13 cellular contexts compared by ENCODE assay signal in genomic region chr4:2835978-2836377, GRCh38. TPM values are rescaled to one million over a fixed set of nuclear protein-coding genes. Genes with fewer than 3 reads are reported as not detected.
DNase-seq lines count a peak whose midpoint lies in the region; ATAC-seq, FAIRE-seq and TF ChIP-seq lines count a peak whose summit lies in the region.
"Had no signal": no experiment of that assay in that cellular context is flagged by ENCODE, and none has a peak within 500 bp of the region (broad histone marks: within the 10 kb centered on the region; RNA-seq: fewer than 3 reads in every experiment).

No MANE protein-coding gene starts in this region.

- no peaks in the 10 kb centered on the region for H3K9me3 ChIP-seq in duodenal mucosa (ENCODE audit: control insufficient read depth in 1 of 2, low read length in 2 of 2)
- H3K9me3 ChIP-seq: A549 had no signal

- no peak for DNase-seq in activated CD4-positive, alpha-beta T cell treated with anti-CD3 and anti-CD28 coated beads, Interleukin-2, amount 10 ng/mL, durations not matched to agents 7 days and 5 days
- no peak for DNase-seq in activated CD4-positive, alpha-beta T cell treated with anti-CD3 and anti-CD28 coated beads, Interleukin-2, amount 50 U/mL, for 4 hours
- DNase-seq in GM18507 (ENCODE audit: extremely low spot score, insufficient read length, low read depth) (no peak), osteocyte (ENCODE audit: extremely low spot score, unreplicated experiment) (peak; percentile 80), mucosa of gallbladder (ENCODE audit: low spot score) (no peak)
- DNase-seq: erythroblast, NCI-H524 treated with DMSO at 0.1 percent for 48 hours, PC-3 had no signal

- ATAC-seq in GM19455 (IDR thresholded peaks at IDR 0.05; ENCODE audit: unreplicated experiment) (no peak), GM18873 (IDR thresholded peaks at IDR 0.05; ENCODE audit: low FRiP score, unreplicated experiment) (no peak)
- ATAC-seq: A549, PC-3 had no signal

- POLR2A ChIA-PET in activated CD4-positive, alpha-beta T cell treated with anti-CD3 and anti-CD28 coated beads, Interleukin-2, amount 10 ng/mL, durations not matched to agents 7 days and 5 days (lab: Charles Lee) = no interaction called here

- H3K4me3 Mint-ChIP-seq in activated CD4-positive, alpha-beta T cell treated with anti-CD3 and anti-CD28 coated beads, Interleukin-2, amount 10 ng/mL, durations not matched to agents 7 days and 5 days = no peak overlapping the region
- no peak overlapping the region for H3K4me3 Mint-ChIP-seq in osteocyte (ENCODE audit: unreplicated experiment)
- H3K4me3 Mint-ChIP-seq: neural crest cell had no signal

- peaks cover 22 to 33% of the 10 kb centered on the region in 2 donors for H3K4me1 ChIP-seq in duodenal mucosa (ENCODE audit: control insufficient read depth in 1 of 2, insufficient read depth in 2 of 2, low read length in 2 of 2)
- H3K4me1 ChIP-seq: A549 had no signal

- H3K4me1 Mint-ChIP-seq in activated CD4-positive, alpha-beta T cell treated with anti-CD3 and anti-CD28 coated beads, Interleukin-2, amount 10 ng/mL, durations not matched to agents 7 days and 5 days = peaks cover 60% of the 10 kb centered on the region
- peaks cover 15% of the 10 kb centered on the region for H3K4me1 Mint-ChIP-seq in osteocyte (ENCODE audit: unreplicated experiment)

- no peak for TF ChIP-seq CTCF in osteocyte (IDR thresholded peaks at IDR 0.05)

- H3K4me3 ChIP-seq in duodenal mucosa (ENCODE audit: low read depth in 1 of 2, low read length in 2 of 2) = no peak overlapping the region
- H3K4me3 ChIP-seq: A549 had no signal

- peaks cover 5% of the 10 kb centered on the region for H3K9me3 Mint-ChIP-seq in activated CD4-positive, alpha-beta T cell treated with anti-CD3 and anti-CD28 coated beads, Interleukin-2, amount 10 ng/mL, durations not matched to agents 7 days and 5 days
- H3K9me3 Mint-ChIP-seq in osteocyte (ENCODE audit: unreplicated experiment) = peaks cover 4% of the 10 kb centered on the region

- peaks cover 31% of the 10 kb centered on the region for H3K36me3 Mint-ChIP-seq in activated CD4-positive, alpha-beta T cell treated with anti-CD3 and anti-CD28 coated beads, Interleukin-2, amount 10 ng/mL, durations not matched to agents 7 days and 5 days (ENCODE audit: low read depth)
- H3K36me3 Mint-ChIP-seq in osteocyte (ENCODE audit: unreplicated experiment) = peaks cover 17% of the 10 kb centered on the region

- peak overlapping the region; percentile 41 for H3K27ac ChIP-seq in duodenal mucosa (ENCODE audit: low read depth, low read length)
- H3K27ac ChIP-seq: A549 had no signal

- H3K36me3 ChIP-seq in duodenal mucosa (ENCODE audit: control insufficient read depth in 1 of 2, insufficient read depth in 2 of 2, low read length in 2 of 2) = peaks cover 19 to 36% of the 10 kb centered on the region in 2 donors

- H3K27me3 Mint-ChIP-seq in activated CD4-positive, alpha-beta T cell treated with anti-CD3 and anti-CD28 coated beads, Interleukin-2, amount 10 ng/mL, durations not matched to agents 7 days and 5 days = no peaks in the 10 kb centered on the region
- H3K27me3 Mint-ChIP-seq in osteocyte (ENCODE audit: unreplicated experiment) = no peaks in the 10 kb centered on the region

- peak overlapping the region; percentile 90 for H3K27ac Mint-ChIP-seq in activated CD4-positive, alpha-beta T cell treated with anti-CD3 and anti-CD28 coated beads, Interleukin-2, amount 10 ng/mL, durations not matched to agents 7 days and 5 days
- H3K27ac Mint-ChIP-seq in osteocyte (ENCODE audit: unreplicated experiment) = no peak overlapping the region

- peak; percentile 5 for FAIRE-seq in GM18507 (lab: Jason Lieb, UNC)
- FAIRE-seq: A549 had no signal

- H3K9ac ChIP-seq in duodenal mucosa (ENCODE audit: low read depth in 1 of 2, low read length in 2 of 2) = no peak overlapping the region

- CTCF ChIA-PET in activated CD4-positive, alpha-beta T cell treated with anti-CD3 and anti-CD28 coated beads, Interleukin-2, amount 10 ng/mL, durations not matched to agents 7 days and 5 days (lab: Charles Lee) = interaction anchor here (1.3 to 1.5 kb wide), 2 partner anchors 15 to 23 kb away, joined by 4 read pairs; no protein-coding TSS in a partner anchor

- no peaks in the 10 kb centered on the region for H3K27me3 ChIP-seq in duodenal mucosa (ENCODE audit: control insufficient read depth in 1 of 2, insufficient read depth in 2 of 2, low read length in 2 of 2)

RNA-seq across cellular contexts. Expression of gene ADD1, which starts 7.7 kb away (rescaled TPM):
- total RNA-seq in activated CD4-positive, alpha-beta T cell treated with anti-CD3 and anti-CD28 coated beads, Interleukin-2, amount 10 ng/mL, durations not matched to agents 7 days and 5 days = 100 to 1,000 TPM; 264 to 266 TPM
- total RNA-seq in osteocyte (273 and 274 TPM in 2 replicates), mucosa of gallbladder (346 TPM)

RNA-seq across cellular contexts. Expression of gene SH3BP2, which starts 43.1 kb away (rescaled TPM):
- total RNA-seq in activated CD4-positive, alpha-beta T cell treated with anti-CD3 and anti-CD28 coated beads, Interleukin-2, amount 10 ng/mL, durations not matched to agents 7 days and 5 days = 10 to 100 TPM; 69.3 to 78.2 TPM
- 105 and 110 TPM in 2 replicates for total RNA-seq in osteocyte
- 62.1 TPM for total RNA-seq in mucosa of gallbladder
